11 cellular contexts compared by ENCODE assay signal in genomic region chr1:183048087-183049085, GRCh38. TPM values are rescaled to one million over a fixed set of nuclear protein-coding genes. Genes with fewer than 3 reads are reported as not detected.
DNase-seq lines count a peak whose midpoint lies in the region; ATAC-seq and TF ChIP-seq lines count a peak whose summit lies in the region.
"Had no signal": no experiment of that assay in that cellular context is flagged by ENCODE, and none has a peak within 500 bp of the region (broad histone marks: within the 10 kb centered on the region; RNA-seq: fewer than 3 reads in every experiment).

No MANE protein-coding gene starts in this region.

- TF ChIP-seq CTCF in OCI-LY1 (IDR thresholded peaks at IDR 0.05; ENCODE audit: low read length), result no peak

- no peaks in the 10 kb centered on the region for H3K36me3 Mint-ChIP-seq in activated T-cell treated with anti-CD3 and anti-CD28 coated beads, Interleukin-2, amount 50 U/mL, for 4 hours (ENCODE audit: insufficient read depth)

- no peaks in the 10 kb centered on the region for H3K9me2 ChIP-seq in OCI-LY1 (ENCODE audit: low read depth, low read length)

- H3K36me3 ChIP-seq in OCI-LY1 (ENCODE audit: insufficient read depth, low read length), result 0 out of 2 replicates have a peak, but pooled peaks cover 8% of the 10 kb centered on the region

- ATAC-seq in GM18499 (IDR thresholded peaks at IDR 0.05; ENCODE audit: insufficient read depth, unreplicated experiment) (peak; percentile 98), GM21367 (IDR thresholded peaks at IDR 0.05; ENCODE audit: unreplicated experiment) (peak; percentile 99), HG03064 (IDR thresholded peaks at IDR 0.05; ENCODE audit: low read depth, unreplicated experiment) (peak; percentile 98)
- no peak for ATAC-seq in activated T-cell treated with anti-CD3 and anti-CD28 coated beads, Interleukin-2, amount 50 U/mL, for 4 hours

- H3K9me3 ChIP-seq in OCI-LY1 (ENCODE audit: low read length), result no peaks in the 10 kb centered on the region

- peaks cover 64% of the 10 kb centered on the region for H3K79me2 ChIP-seq in OCI-LY1 (ENCODE audit: insufficient read depth, low read length)

- peaks cover 27% of the 10 kb centered on the region for H3K27me3 Mint-ChIP-seq in activated T-cell treated with anti-CD3 and anti-CD28 coated beads, Interleukin-2, amount 50 U/mL, for 4 hours (ENCODE audit: low read depth)

- 0 out of 2 replicates have a peak, but pooled peaks cover 8% of the 10 kb centered on the region for H3F3A ChIP-seq in OCI-LY1 (ENCODE audit: insufficient read depth, low read length)

- peak overlapping the region; percentile 67 for H3K4me2 ChIP-seq in OCI-LY1 (ENCODE audit: low read length)

- no peaks in the 10 kb centered on the region for H3K9me3 Mint-ChIP-seq in activated T-cell treated with anti-CD3 and anti-CD28 coated beads, Interleukin-2, amount 50 U/mL, for 4 hours

- no peak overlapping the region for H3K4me3 Mint-ChIP-seq in activated T-cell treated with anti-CD3 and anti-CD28 coated beads, Interleukin-2, amount 50 U/mL, for 4 hours

- peak overlapping the region; percentile 14; the same call in 1 of the 2 replicates for H2AFZ ChIP-seq in OCI-LY1 (ENCODE audit: low read length)

- H3K9ac ChIP-seq in OCI-LY1 (ENCODE audit: low read length), result peak overlapping the region; percentile 64

- peaks cover 67% of the 10 kb centered on the region for H3K4me1 ChIP-seq in OCI-LY1 (ENCODE audit: insufficient read depth, low read length, severe bottlenecking)

- H3K27me3 ChIP-seq in OCI-LY1 (ENCODE audit: insufficient read depth, low read length), result no peaks in the 10 kb centered on the region

- no peaks in the 10 kb centered on the region for H4K20me1 ChIP-seq in OCI-LY1 (ENCODE audit: insufficient read depth, low read length)

- H3K4me1 Mint-ChIP-seq in activated T-cell treated with anti-CD3 and anti-CD28 coated beads, Interleukin-2, amount 50 U/mL, for 4 hours (ENCODE audit: low read depth), result peaks cover 2% of the 10 kb centered on the region

- DNase-seq in NCI-H82 treated with DMSO at 0.1 percent for 48 hours (lab: John Stamatoyannopoulos, UW; ENCODE audit: unreplicated experiment), result no peak
- DNase-seq in UCSD-AML1 (lab: John Stamatoyannopoulos, UW; ENCODE audit: unreplicated experiment), result no peak
- DNase-seq in activated T-cell treated with anti-CD3 and anti-CD28 coated beads, Interleukin-2, amount 50 U/mL, for 48 hours, result no peak
- DNase-seq in activated T-cell treated with anti-CD3 and anti-CD28 coated beads, Interleukin-2, amount 50 U/mL, for 4 hours, result no peak
- DNase-seq: COR-L47; stimulated activated naive CD4-positive, alpha-beta T cell had no signal

- peak overlapping the region; percentile 96 for H3K27ac ChIP-seq in OCI-LY1 (ENCODE audit: low read depth, low read length, poor library complexity, severe bottlenecking)
- H3K27ac ChIP-seq: epithelial cell of prostate had no signal

- H3K4me3 ChIP-seq in OCI-LY1 (ENCODE audit: low read depth, low read length, poor library complexity, severe bottlenecking), result peak overlapping the region; percentile 39

RNA-seq across cellular contexts. Expression of gene LAMC1, which starts 25.2 kb away (rescaled TPM):
- total RNA-seq in activated T-cell treated with anti-CD3 and anti-CD28 coated beads, Interleukin-2, amount 50 U/mL, for 4 hours, result 1 to 10 TPM in 1 of 3 donors, under 1 TPM in 2; 0.61 to 1.0 (median 0.84) TPM

Comparison
In these comparisons a context has a peak if more than half of its experiments do, and no peak if none do; other contexts are left out.
1. ATAC-seq: peak in GM18499 (single experiment), GM21367 (single experiment) and HG03064 (single experiment); none in activated T-cell treated with anti-CD3 and anti-CD28 coated beads, Interleukin-2, amount 50 U/mL, for 4 hours (0 of 2).